ENCODE assay signal across 8 cellular contexts in genomic region chr1:228275435-228276342, GRCh38.
DNase-seq lines count a peak whose midpoint lies in the region; ATAC-seq lines count a peak whose summit lies in the region.

No MANE protein-coding gene starts in this region.

- no peaks in the 10 kb centered on the region for H3K9me3 Mint-ChIP-seq in activated T-cell treated with anti-CD3 and anti-CD28 coated beads, Interleukin-2, amount 50 U/mL, for 4 hours

- peak overlapping the region; percentile 78 for H3K4me3 Mint-ChIP-seq in activated T-cell treated with anti-CD3 and anti-CD28 coated beads, Interleukin-2, amount 50 U/mL, for 4 hours

- DNase-seq in ELF-1 (ENCODE audit: low read depth, low spot score): peak; percentile 80
- peak; percentile 99 for DNase-seq in NCI-H82 (lab: John Stamatoyannopoulos, UW)
- peak; percentile 89 for DNase-seq in activated T-cell treated with anti-CD3 and anti-CD28 coated beads, Interleukin-2, amount 50 U/mL, for 4 hours
- DNase-seq in mucosa of gallbladder (ENCODE audit: low spot score): peak; percentile 92
- DNase-seq in stimulated activated CD8-positive, alpha-beta memory T cell treated with anti-CD3 and anti-CD28 coated beads, Interleukin-15, amount 100 ng/mL, for 4 hours (ENCODE audit: low read depth in 2 of 2): peak; percentile 81 to 87

- H3K4me1 Mint-ChIP-seq in activated T-cell treated with anti-CD3 and anti-CD28 coated beads, Interleukin-2, amount 50 U/mL, for 4 hours (ENCODE audit: low read depth): peaks cover 10% of the 10 kb centered on the region

- H3K36me3 Mint-ChIP-seq in activated T-cell treated with anti-CD3 and anti-CD28 coated beads, Interleukin-2, amount 50 U/mL, for 4 hours (ENCODE audit: insufficient read depth): no peaks in the 10 kb centered on the region

- H3K27me3 Mint-ChIP-seq in activated T-cell treated with anti-CD3 and anti-CD28 coated beads, Interleukin-2, amount 50 U/mL, for 4 hours (ENCODE audit: low read depth): no peaks in the 10 kb centered on the region

- ATAC-seq in HG02981 (IDR thresholded peaks at IDR 0.05; ENCODE audit: unreplicated experiment) (peak; percentile 70), esophagus mucosa (peak; percentile 91), HG02852 (IDR thresholded peaks at IDR 0.05; ENCODE audit: unreplicated experiment) (no peak)
- peak; percentile 89 to 90 for ATAC-seq in activated T-cell treated with anti-CD3 and anti-CD28 coated beads, Interleukin-2, amount 50 U/mL, for 4 hours
